ENCODE assay signal across 8 cellular contexts in genomic region chr3:9503283-9503682, GRCh38. TPM values are rescaled to one million over a fixed set of nuclear protein-coding genes. Genes with fewer than 3 reads are reported as not detected.
DNase-seq lines count a peak whose midpoint lies in the region; ATAC-seq and TF ChIP-seq lines count a peak whose summit lies in the region.

No MANE protein-coding gene starts in this region.

- H3K27ac ChIP-seq in SJSA1 (no peak overlapping the region), upper lobe of left lung (no peak overlapping the region)

- H3K9me3 ChIP-seq in SJSA1 (replicated peaks) (no peaks in the 10 kb centered on the region), upper lobe of left lung (no peaks in the 10 kb centered on the region)

- WGBS in upper lobe of left lung, 2 donors: 0 to 3% methylated on average over 4 of the region's 4 CpGs

- DNase-seq in GM12864 (ENCODE audit: low read depth) (peak; percentile 53), KBM-7 (peak; percentile 91), SJSA1 (ENCODE audit: low read depth in 1 of 2, low spot score in 2 of 2) (peak; percentile 48 to 60), globus pallidus (ENCODE audit: low spot score) (peak; percentile 26), pons (ENCODE audit: low spot score) (peak; percentile 49), upper lobe of left lung (peak in 1 of 2 donors; percentile 68)
- peak; percentile 89 for DNase-seq in activated effector memory CD4-positive, alpha-beta T cell treated with anti-CD3 and anti-CD28 coated beads, Interleukin-2, amount 50 U/mL, for 16 hours

- H3K4me3 ChIP-seq in GM12864 (ENCODE audit: low read depth, low read length) (no peak overlapping the region), SJSA1 (no peak overlapping the region), upper lobe of left lung (no peak overlapping the region)

- TF ChIP-seq CTCF in GM12864 (IDR thresholded peaks at IDR 0.05; ENCODE audit: low read depth, low read length, missing control alignments) (peak; percentile 98), upper lobe of left lung (IDR thresholded peaks at IDR 0.05) (peak; percentile 72 to 87 (median 78))

- ATAC-seq in upper lobe of left lung (ENCODE audit: low FRiP score in 2 of 2) (peak in 1 of 2 donors; percentile 59), GM21381 (IDR thresholded peaks at IDR 0.05; ENCODE audit: unreplicated experiment) (no peak)

- no peak for TF ChIP-seq POLR2A in upper lobe of left lung (IDR thresholded peaks at IDR 0.05)

- H3K27me3 ChIP-seq in SJSA1 (replicated peaks): peaks cover 5% of the 10 kb centered on the region; the same call in 1 of the 2 replicates
- H3K27me3 ChIP-seq in upper lobe of left lung: peaks cover 0 to 12% (median 6%) of the 10 kb centered on the region in 4 donors

- in situ Hi-C loops in KBM-7 (cut with MboI; ENCODE audit: low pct_unique_long_range_greater_than_20kb, low sequenced_read_pairs): no loop called here

- H3K4me1 ChIP-seq in SJSA1 (replicated peaks) (peaks cover 4% of the 10 kb centered on the region; the same call in 1 of the 2 replicates), upper lobe of left lung (peaks cover 6 to 14% (median 10%) of the 10 kb centered on the region in 4 donors)

- no peaks in the 10 kb centered on the region for H3K36me3 ChIP-seq in SJSA1
- H3K36me3 ChIP-seq in upper lobe of left lung: no peaks in the 10 kb centered on the region

- TF ChIP-seq EP300 in upper lobe of left lung (IDR thresholded peaks at IDR 0.05): no peak

RNA-seq across cellular contexts. Expression of gene LHFPL4, which starts 50.3 kb away (rescaled TPM):
- total RNA-seq in SJSA1 (2014; rRNA removed; shearing (Covaris generic)): 0.08 TPM in 1 of 2 replicates, not detected in the other
- under 1 TPM in 1 of 6 donors, not detected in 5; 0.52 TPM for total RNA-seq in upper lobe of left lung
